In genomic region chr15:97963779-97964178, GRCh38 we compare ENCODE assay signal across 27 cellular contexts. TPM values are rescaled to one million over a fixed set of nuclear protein-coding genes. Genes with fewer than 3 reads are reported as not detected.
A peak's percentile ranks its signal among the peaks of the same experiment; 100 is the strongest.
DNase-seq lines count a peak whose midpoint lies in the region; ATAC-seq, FAIRE-seq and TF ChIP-seq lines count a peak whose summit lies in the region.
"Had no signal": no experiment of that assay in that cellular context is flagged by ENCODE, and none has a peak within 500 bp of the region (broad histone marks: within the 10 kb centered on the region; RNA-seq: fewer than 3 reads in every experiment).

No MANE protein-coding gene starts in this region.

- H3K23ac ChIP-seq in mesenchymal stem cell (ENCODE audit: low read length in 2 of 2): no peak overlapping the region

- H2BK120ac ChIP-seq in mesenchymal stem cell (ENCODE audit: low read depth, low read length): no peak overlapping the region

- no peak overlapping the region for H3K4ac ChIP-seq in mesenchymal stem cell (ENCODE audit: low read depth in 1 of 2, low read length in 2 of 2)

- 39% methylated on average over 2 of the region's 4 CpGs for WGBS in mesenchymal stem cell

- no peaks in the 10 kb centered on the region for H3K9me2 ChIP-seq in PC-3 (replicated peaks; ENCODE audit: low read length)

- H4K20me1 ChIP-seq in astrocyte (ENCODE audit: insufficient read depth, low read length) (no peaks in the 10 kb centered on the region), PC-3 (ENCODE audit: low read length) (no peaks in the 10 kb centered on the region)

- H3K27me3 ChIP-seq in astrocyte (ENCODE audit: insufficient read depth, low read length): no peaks in the 10 kb centered on the region
- H3K27me3 ChIP-seq in mesenchymal stem cell (ENCODE audit: control insufficient read depth in 1 of 2, insufficient read depth in 1 of 2, low read length in 2 of 2): no peaks in the 10 kb centered on the region
- H3K27me3 ChIP-seq in stomach smooth muscle (ENCODE audit: control insufficient read depth in 1 of 2, insufficient read depth in 2 of 2, low read length in 2 of 2): no peaks in the 10 kb centered on the region
- no peaks in the 10 kb centered on the region for H3K27me3 ChIP-seq in PC-3 (ENCODE audit: low read length)
- H3K27me3 ChIP-seq: adrenal gland, esophagus squamous epithelium, gastrocnemius medialis had no signal

- no peak overlapping the region for H2BK15ac ChIP-seq in mesenchymal stem cell (ENCODE audit: low read depth, poor library complexity, severe bottlenecking)

- H4K8ac ChIP-seq in mesenchymal stem cell (ENCODE audit: low read length): no peak overlapping the region

- intact Hi-C loops in PC-3 (cut with micrococcal nuclease): no loop called here

- peak overlapping the region; percentile 2 for H3K4me3 Mint-ChIP-seq in astrocyte (ENCODE audit: unreplicated experiment)
- H3K4me3 Mint-ChIP-seq: stimulated activated memory B cell treated with anti-CD40 and anti-IgM and Interleukin-4, amounts not matched to agents 10 μg/mL and 1 μg/mL and 100 μg/mL, for 72 hours had no signal

- peaks cover 11% of the 10 kb centered on the region for H3K4me1 Mint-ChIP-seq in astrocyte (ENCODE audit: low read depth, unreplicated experiment)

- H3K9me3 Mint-ChIP-seq in astrocyte (ENCODE audit: unreplicated experiment): no peaks in the 10 kb centered on the region

- H3K27ac Mint-ChIP-seq in astrocyte (ENCODE audit: unreplicated experiment): no peak overlapping the region
- H3K27ac Mint-ChIP-seq: stimulated activated memory B cell treated with anti-CD40 and anti-IgM and Interleukin-4, amounts not matched to agents 10 μg/mL and 1 μg/mL and 100 μg/mL, for 72 hours had no signal

- no peaks in the 10 kb centered on the region for H3F3A ChIP-seq in PC-3 (ENCODE audit: low read length, unreplicated experiment)

- DNase-seq in astrocyte (ENCODE audit: low read depth) (no peak), mesenchymal stem cell (no peak), NCI-H1436 (lab: John Stamatoyannopoulos, UW) (no peak), PC-3 (no peak), NCI-H1930 (lab: John Stamatoyannopoulos, UW) (no peak)
- DNase-seq: activated CD4-positive, alpha-beta T cell treated with anti-CD3 and anti-CD28 coated beads for 4 hours; activated naive CD4-positive, alpha-beta T cell treated with Interleukin-2 at 50 U/mL for 16 hours; activated T-cell treated with anti-CD3 and anti-CD28 coated beads, Interleukin-2, amount 50 U/mL, for 48 hours; adrenal gland; DMS 273 treated with DMSO at 0.1 percent for 48 hours; effector memory CD4-positive, alpha-beta T cell; esophagus squamous epithelium; gastrocnemius medialis; hypothalamus; MM.1S; NCI-H1694; NCI-H526 treated with DMSO at 0.1 percent for 48 hours; occipital lobe; RPMI8226; T-helper 2 cell had no signal

- no peak overlapping the region for H3K4me2 ChIP-seq in astrocyte (ENCODE audit: low read length)
- H3K4me2 ChIP-seq in mesenchymal stem cell (ENCODE audit: low read length, poor library complexity, severe bottlenecking): no peak overlapping the region
- H3K4me2 ChIP-seq in PC-3 (ENCODE audit: low read length): no peak overlapping the region

- no peak overlapping the region for H2BK5ac ChIP-seq in mesenchymal stem cell (ENCODE audit: low read depth, low read length, poor library complexity, severe bottlenecking)

- H3K9me3 ChIP-seq in HEK293 (ENCODE audit: control insufficient read depth, insufficient read depth, low read depth, low read length): no peaks in the 10 kb centered on the region
- H3K9me3 ChIP-seq in astrocyte (ENCODE audit: insufficient read depth, low read depth, low read length): no peaks in the 10 kb centered on the region
- no peaks in the 10 kb centered on the region for H3K9me3 ChIP-seq in mesenchymal stem cell (ENCODE audit: control insufficient read depth, low read length)
- no peaks in the 10 kb centered on the region for H3K9me3 ChIP-seq in stomach smooth muscle (ENCODE audit: control insufficient read depth in 2 of 2, low read length in 2 of 2)
- no peaks in the 10 kb centered on the region for H3K9me3 ChIP-seq in PC-3 (ENCODE audit: low read length)
- H3K9me3 ChIP-seq: adrenal gland, esophagus squamous epithelium, gastrocnemius medialis had no signal

- no TSS peak for BruUV-seq in PC-3 (replicated peaks; lab: Mats Ljungman, UMichigan)

- H3K79me1 ChIP-seq in mesenchymal stem cell (replicated peaks; ENCODE audit: low read length, poor library complexity, severe bottlenecking): peaks cover 16% of the 10 kb centered on the region

- H3K79me2 ChIP-seq in astrocyte (ENCODE audit: insufficient read depth, low read length): peaks cover 13% of the 10 kb centered on the region
- H3K79me2 ChIP-seq in PC-3 (ENCODE audit: low read length): peaks cover 35% of the 10 kb centered on the region

- no peak overlapping the region for H3K18ac ChIP-seq in mesenchymal stem cell (ENCODE audit: low read depth in 1 of 2, low read length in 2 of 2)

- no peak for ATAC-seq in PC-3
- ATAC-seq: gastrocnemius medialis; K562; stimulated activated memory B cell treated with anti-CD40 and anti-IgM and Interleukin-4, amounts not matched to agents 10 μg/mL and 1 μg/mL and 100 μg/mL, for 72 hours had no signal

- POLR2A ChIA-PET in HEK293 (lab: Yijun Ruan, JAX): no interaction called here
- POLR2A ChIA-PET in PC-3 (lab: Charles Lee; ENCODE audit: unreplicated experiment): no interaction called here

- H3K4me3 ChIP-seq in HEK293 (ENCODE audit: low read depth, low read length): no peak overlapping the region
- no peak overlapping the region for H3K4me3 ChIP-seq in astrocyte (ENCODE audit: insufficient read depth, low read depth, low read length)
- H3K4me3 ChIP-seq in mesenchymal stem cell (ENCODE audit: insufficient read depth in 1 of 2, low read depth in 1 of 2, low read length in 2 of 2): no peak overlapping the region
- H3K4me3 ChIP-seq in stomach smooth muscle (ENCODE audit: low read length in 2 of 2): no peak overlapping the region
- H3K4me3 ChIP-seq in PC-3 (ENCODE audit: low read length): no peak overlapping the region
- H3K4me3 ChIP-seq: esophagus squamous epithelium, gastrocnemius medialis, K562, SK-N-MC had no signal

- no peaks in the 10 kb centered on the region for H3K27me3 Mint-ChIP-seq in astrocyte (ENCODE audit: low read depth, unreplicated experiment)

- H3K4me1 ChIP-seq in HEK293 (ENCODE audit: control insufficient read depth, insufficient read depth, low read length) (peaks cover 7% of the 10 kb centered on the region; the same call in 1 of the 2 replicates), astrocyte (ENCODE audit: insufficient read depth, low read length) (peaks cover 13% of the 10 kb centered on the region), mesenchymal stem cell (ENCODE audit: control insufficient read depth, insufficient read depth, low read depth, low read length) (peaks cover 4% of the 10 kb centered on the region), stomach smooth muscle (ENCODE audit: control insufficient read depth, insufficient read depth, low read length) (peaks cover 6% of the 10 kb centered on the region), PC-3 (ENCODE audit: insufficient read depth, low read length) (peaks cover 19% of the 10 kb centered on the region)

- peaks cover 18% of the 10 kb centered on the region for H3K36me3 Mint-ChIP-seq in astrocyte (ENCODE audit: low read depth, unreplicated experiment)
- H3K36me3 Mint-ChIP-seq: stimulated activated memory B cell treated with anti-CD40 and anti-IgM and Interleukin-4, amounts not matched to agents 10 μg/mL and 1 μg/mL and 100 μg/mL, for 72 hours had no signal

- FAIRE-seq in astrocyte (lab: Jason Lieb, UNC): no peak
- FAIRE-seq: bronchial epithelial cell, colon, K562 had no signal

- no peak overlapping the region for H3K14ac ChIP-seq in mesenchymal stem cell (ENCODE audit: low read length in 2 of 2)

- H3K36me3 ChIP-seq in HEK293 (ENCODE audit: control insufficient read depth in 2 of 2, insufficient read depth in 1 of 2, low read length in 2 of 2): peaks cover 16 to 19% of the 10 kb centered on the region in 2 experiments
- H3K36me3 ChIP-seq in astrocyte (ENCODE audit: insufficient read depth, low read length): no peaks in the 10 kb centered on the region
- peaks cover 0 to 8% of the 10 kb centered on the region in 2 experiments for H3K36me3 ChIP-seq in mesenchymal stem cell (ENCODE audit: control insufficient read depth in 1 of 2, insufficient read depth in 2 of 2, low read depth in 1 of 2, low read length in 2 of 2)
- H3K36me3 ChIP-seq in stomach smooth muscle (ENCODE audit: control insufficient read depth in 2 of 2, insufficient read depth in 2 of 2, low read length in 2 of 2): peaks cover 0 to 6% of the 10 kb centered on the region in 2 donors
- peaks cover 14% of the 10 kb centered on the region; the same call in 1 of the 2 replicates for H3K36me3 ChIP-seq in PC-3 (ENCODE audit: low read depth, low read length)

- H2AFZ ChIP-seq in astrocyte (ENCODE audit: low read depth, low read length): no peak overlapping the region
- no peak overlapping the region for H2AFZ ChIP-seq in mesenchymal stem cell (ENCODE audit: low read depth, low read length)
- H2AFZ ChIP-seq in PC-3 (ENCODE audit: low read length): no peak overlapping the region

- TF ChIP-seq CTCF in HEK293 (tag by site-specific recombination; IDR thresholded peaks at IDR 0.05): no peak
- TF ChIP-seq CTCF in astrocyte (IDR thresholded peaks at IDR 0.05; ENCODE audit: insufficient read depth, low read depth, low read length): no peak
- no peak for TF ChIP-seq CTCF in PC-3 (conservative IDR thresholded peaks at IDR 0.05; ENCODE audit: low read depth, low read length)

- peak overlapping the region; percentile 61 for H4K91ac ChIP-seq in mesenchymal stem cell (ENCODE audit: low read length)

- no peak overlapping the region for H2BK12ac ChIP-seq in mesenchymal stem cell (ENCODE audit: low read length in 2 of 2)

- H2AK5ac ChIP-seq in mesenchymal stem cell (ENCODE audit: low read length, severe bottlenecking): no peak overlapping the region

- H3K9ac ChIP-seq in astrocyte (ENCODE audit: low read length): no peak overlapping the region
- H3K9ac ChIP-seq in mesenchymal stem cell (ENCODE audit: low read length): no peak overlapping the region
- no peak overlapping the region for H3K9ac ChIP-seq in stomach smooth muscle (ENCODE audit: low read length in 2 of 2)
- H3K9ac ChIP-seq in PC-3 (ENCODE audit: low read length): no peak overlapping the region

- CTCF ChIA-PET in HEK293 (lab: Yijun Ruan, JAX) (interaction anchor here (0.9 kb wide), 1 partner anchor 14 kb away, joined by 5 read pairs; no protein-coding TSS in a partner anchor), PC-3 (lab: Charles Lee) (no interaction called here)

- H3K27ac ChIP-seq in HEK293 (ENCODE audit: extremely low read depth, low read depth, low read length) (no peak overlapping the region), astrocyte (ENCODE audit: low read depth, low read length) (no peak overlapping the region), mesenchymal stem cell (ENCODE audit: low read length, poor library complexity, severe bottlenecking) (no peak overlapping the region), stomach smooth muscle (ENCODE audit: low read length) (peak overlapping the region; percentile 12), PC-3 (ENCODE audit: low read length) (no peak overlapping the region)
- H3K27ac ChIP-seq: esophagus squamous epithelium, SK-N-MC had no signal

TF ChIP-seq in HEK293, 187 proteins besides CTCF, POLR2A, EP300 and RAD21 (continues in another document):
- TF ChIP-seq ZNF175 (tag by site-specific recombination; IDR thresholded peaks at IDR 0.05): no peak

RNA-seq across cellular contexts. Expression of gene ARRDC4, which starts 3.3 kb away (rescaled TPM):
- total RNA-seq in astrocyte (30.4 and 42.4 TPM in 2 replicates), PC-3 (2014; rRNA removed) (7.1 TPM in 2 replicates)
- 11.2 TPM for polyA plus RNA-seq in mesenchymal stem cell (2013, experiment 1 of 2)
- 11.7 TPM for polyA plus RNA-seq in mesenchymal stem cell (2013, experiment 2 of 2)
